20 cellular contexts compared by ENCODE assay signal in the genomic region with DNA sequence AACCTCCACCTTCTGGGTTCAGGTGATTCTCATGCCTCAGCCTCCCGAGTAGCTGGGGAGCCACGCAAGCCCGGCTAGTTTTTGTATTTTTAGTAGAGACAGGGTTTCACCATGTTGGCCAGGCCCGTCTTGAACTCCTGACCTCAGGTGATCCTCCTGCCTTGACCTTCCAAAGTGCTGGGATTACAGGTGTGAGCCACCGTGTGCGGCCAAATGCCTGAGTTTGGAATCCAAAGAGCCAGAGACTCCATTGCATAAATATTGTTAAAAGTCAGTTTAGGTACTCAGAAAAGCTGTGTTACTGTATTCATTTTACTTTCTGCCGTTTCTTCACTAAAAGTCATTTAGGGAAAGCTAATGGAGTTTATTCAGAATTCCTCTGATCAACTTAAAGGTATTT.
"Had no signal": no experiment of that assay in that cellular context is flagged by ENCODE, and none has a peak within 500 bp of the region (broad histone marks: within the 10 kb centered on the region; RNA-seq: fewer than 3 reads in every experiment).

No MANE protein-coding gene starts in this region.

- H3K4me2 ChIP-seq: SK-N-SH had no signal

- DNase-seq: KBM-7, NCI-H1092, NCI-H1105 treated with DMSO at 0.1 percent for 48 hours, NCI-H1417 treated with DMSO at 0.1 percent for 48 hours, NCI-H146, NCI-H1694 treated with DMSO at 0.1 percent for 48 hours, NCI-H1930, NCI-H2081 treated with DMSO at 0.1 percent for 48 hours, NCI-H2171, NCI-H226, NCI-H446, NCI-H510A, NCI-H524 treated with DMSO at 0.1 percent for 48 hours, NCI-H69, NCI-H774, RPMI8226, SHP77, SK-N-SH, SW 1271 had no signal

- H3K27ac ChIP-seq: HL-60 had no signal

- H3K9me3 ChIP-seq: SK-N-SH had no signal

- H3K9ac ChIP-seq: SK-N-SH had no signal
